ENCODE assay signal across 1 cellular context in genomic region chr7:65444899-65445823, GRCh38.
TF ChIP-seq lines count a peak whose summit lies in the region.

No MANE protein-coding gene starts in this region.

TF ChIP-seq in HepG2, 621 proteins besides CTCF, POLR2A, EP300 and RAD21 (continued from another document and continues in another):
- TF ChIP-seq, protein P1, sequence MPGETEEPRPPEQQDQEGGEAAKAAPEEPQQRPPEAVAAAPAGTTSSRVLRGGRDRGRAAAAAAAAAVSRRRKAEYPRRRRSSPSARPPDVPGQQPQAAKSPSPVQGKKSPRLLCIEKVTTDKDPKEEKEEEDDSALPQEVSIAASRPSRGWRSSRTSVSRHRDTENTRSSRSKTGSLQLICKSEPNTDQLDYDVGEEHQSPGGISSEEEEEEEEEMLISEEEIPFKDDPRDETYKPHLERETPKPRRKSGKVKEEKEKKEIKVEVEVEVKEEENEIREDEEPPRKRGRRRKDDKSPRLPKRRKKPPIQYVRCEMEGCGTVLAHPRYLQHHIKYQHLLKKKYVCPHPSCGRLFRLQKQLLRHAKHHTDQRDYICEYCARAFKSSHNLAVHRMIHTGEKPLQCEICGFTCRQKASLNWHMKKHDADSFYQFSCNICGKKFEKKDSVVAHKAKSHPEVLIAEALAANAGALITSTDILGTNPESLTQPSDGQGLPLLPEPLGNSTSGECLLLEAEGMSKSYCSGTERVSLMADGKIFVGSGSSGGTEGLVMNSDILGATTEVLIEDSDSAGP (CRISPR knock-in tag; IDR thresholded peaks at IDR 0.05; ENCODE audit: borderline replicate concordance): no peak
- TF ChIP-seq NFIC (IDR thresholded peaks at IDR 0.05; ENCODE audit: low read length) (peak; percentile 94), ZNF775 (CRISPR knock-in tag; IDR thresholded peaks at IDR 0.05; ENCODE audit: borderline replicate concordance) (0 out of 2 replicates have a peak, but pooled peaks have one; percentile 54), TRAFD1 (CRISPR knock-in tag; IDR thresholded peaks at IDR 0.05; ENCODE audit: borderline replicate concordance) (no peak), NRL (CRISPR knock-in tag; IDR thresholded peaks at IDR 0.05; ENCODE audit: borderline replicate concordance) (no peak), PHF21A (CRISPR knock-in tag; IDR thresholded peaks at IDR 0.05) (peak; percentile 49; the same call in 1 of the 2 replicates), ZFP82 (CRISPR knock-in tag; IDR thresholded peaks at IDR 0.05; ENCODE audit: borderline replicate concordance) (no peak), ZNF17 (CRISPR knock-in tag; IDR thresholded peaks at IDR 0.05) (no peak), GABPB1 (CRISPR knock-in tag; IDR thresholded peaks at IDR 0.05) (no peak; the same call in 1 of the 2 replicates), HDAC1 (CRISPR knock-in tag; IDR thresholded peaks at IDR 0.05) (peak; percentile 91), NAIF1 (CRISPR knock-in tag; IDR thresholded peaks at IDR 0.05; ENCODE audit: borderline replicate concordance) (no peak), TFAP4 (IDR thresholded peaks at IDR 0.05; ENCODE audit: borderline replicate concordance, low read depth) (peak; percentile 31; the same call in 1 of the 2 replicates), KDM3A (CRISPR knock-in tag; IDR thresholded peaks at IDR 0.05; ENCODE audit: low read depth) (peak; percentile 76; the same call in 1 of the 2 replicates), JUNB (CRISPR knock-in tag; IDR thresholded peaks at IDR 0.05; ENCODE audit: borderline replicate concordance) (no peak), KAT7 (CRISPR knock-in tag; IDR thresholded peaks at IDR 0.05; ENCODE audit: borderline replicate concordance) (0 out of 2 replicates have a peak, but pooled peaks have one; percentile 42), ZNF841 (CRISPR knock-in tag; IDR thresholded peaks at IDR 0.05; ENCODE audit: borderline replicate concordance) (no peak), HOMEZ (CRISPR knock-in tag; IDR thresholded peaks at IDR 0.05; ENCODE audit: low read depth) (peak; percentile 91; the same call in 1 of the 2 replicates), BATF2 (CRISPR knock-in tag; IDR thresholded peaks at IDR 0.05) (no peak), CENPX (CRISPR knock-in tag; IDR thresholded peaks at IDR 0.05) (no peak), ZNF329 (CRISPR knock-in tag; IDR thresholded peaks at IDR 0.05; ENCODE audit: low read depth) (no peak), MEF2D (CRISPR knock-in tag; IDR thresholded peaks at IDR 0.05) (peak; percentile 84), SP4 (CRISPR knock-in tag; IDR thresholded peaks at IDR 0.05) (no peak), NCOA5 (CRISPR knock-in tag; IDR thresholded peaks at IDR 0.05) (no peak), ZNF24 (IDR thresholded peaks at IDR 0.05) (no peak), HMGA1 (CRISPR knock-in tag; conservative IDR thresholded peaks at IDR 0.05) (no peak), ZNF850 (CRISPR knock-in tag; conservative IDR thresholded peaks at IDR 0.05) (no peak), ZNF766 (CRISPR knock-in tag; IDR thresholded peaks at IDR 0.05; ENCODE audit: borderline replicate concordance) (no peak), EEA1 (CRISPR knock-in tag; IDR thresholded peaks at IDR 0.05; ENCODE audit: borderline replicate concordance) (no peak), GATAD2A (CRISPR knock-in tag; IDR thresholded peaks at IDR 0.05) (peak; percentile 98), ERF (CRISPR knock-in tag; IDR thresholded peaks at IDR 0.05) (peak; percentile 80), FOXP1 (IDR thresholded peaks at IDR 0.05) (0 out of 2 replicates have a peak, but pooled peaks have one; percentile 57), FOXP1 (CRISPR knock-in tag; IDR thresholded peaks at IDR 0.05) (peak; percentile 92), TGIF2 (CRISPR knock-in tag; IDR thresholded peaks at IDR 0.05) (peak; percentile 65), FOXM1 (CRISPR knock-in tag; IDR thresholded peaks at IDR 0.05) (no peak), HMG20B (CRISPR knock-in tag; conservative IDR thresholded peaks at IDR 0.05) (peak; percentile 74; the same call in 1 of the 2 replicates), ZNF3 (CRISPR knock-in tag; IDR thresholded peaks at IDR 0.05) (no peak), ZFP36 (IDR thresholded peaks at IDR 0.05; ENCODE audit: borderline replicate concordance, low read depth, low read length, partially characterized antibody) (no peak), MYC (CRISPR knock-in tag; IDR thresholded peaks at IDR 0.05; ENCODE audit: borderline replicate concordance) (no peak), SMC3 (IDR thresholded peaks at IDR 0.05; ENCODE audit: low read length) (peak; percentile 40; the same call in 1 of the 2 replicates), KDM4B (CRISPR knock-in tag; IDR thresholded peaks at IDR 0.05) (0 out of 2 replicates have a peak, but pooled peaks have one; percentile 80), FOXK2 (IDR thresholded peaks at IDR 0.05) (peak; percentile 70; the same call in 1 of the 2 replicates), ZNF558 (CRISPR knock-in tag; IDR thresholded peaks at IDR 0.05; ENCODE audit: borderline replicate concordance) (no peak), ZNF556 (CRISPR knock-in tag; IDR thresholded peaks at IDR 0.05; ENCODE audit: borderline replicate concordance) (peak; percentile 87; the same call in 1 of the 2 replicates), ZMYM4 (CRISPR knock-in tag; IDR thresholded peaks at IDR 0.05) (peak; percentile 91), HNRNPUL1 (IDR thresholded peaks at IDR 0.05; ENCODE audit: low read depth, low read length) (no peak)
- TF ChIP-seq, protein P2, sequence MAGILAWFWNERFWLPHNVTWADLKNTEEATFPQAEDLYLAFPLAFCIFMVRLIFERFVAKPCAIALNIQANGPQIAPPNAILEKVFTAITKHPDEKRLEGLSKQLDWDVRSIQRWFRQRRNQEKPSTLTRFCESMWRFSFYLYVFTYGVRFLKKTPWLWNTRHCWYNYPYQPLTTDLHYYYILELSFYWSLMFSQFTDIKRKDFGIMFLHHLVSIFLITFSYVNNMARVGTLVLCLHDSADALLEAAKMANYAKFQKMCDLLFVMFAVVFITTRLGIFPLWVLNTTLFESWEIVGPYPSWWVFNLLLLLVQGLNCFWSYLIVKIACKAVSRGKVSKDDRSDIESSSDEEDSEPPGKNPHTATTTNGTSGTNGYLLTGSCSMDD (CRISPR knock-in tag; IDR thresholded peaks at IDR 0.05): no peak
- TF ChIP-seq, protein P3, sequence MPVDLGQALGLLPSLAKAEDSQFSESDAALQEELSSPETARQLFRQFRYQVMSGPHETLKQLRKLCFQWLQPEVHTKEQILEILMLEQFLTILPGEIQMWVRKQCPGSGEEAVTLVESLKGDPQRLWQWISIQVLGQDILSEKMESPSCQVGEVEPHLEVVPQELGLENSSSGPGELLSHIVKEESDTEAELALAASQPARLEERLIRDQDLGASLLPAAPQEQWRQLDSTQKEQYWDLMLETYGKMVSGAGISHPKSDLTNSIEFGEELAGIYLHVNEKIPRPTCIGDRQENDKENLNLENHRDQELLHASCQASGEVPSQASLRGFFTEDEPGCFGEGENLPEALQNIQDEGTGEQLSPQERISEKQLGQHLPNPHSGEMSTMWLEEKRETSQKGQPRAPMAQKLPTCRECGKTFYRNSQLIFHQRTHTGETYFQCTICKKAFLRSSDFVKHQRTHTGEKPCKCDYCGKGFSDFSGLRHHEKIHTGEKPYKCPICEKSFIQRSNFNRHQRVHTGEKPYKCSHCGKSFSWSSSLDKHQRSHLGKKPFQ (CRISPR knock-in tag; IDR thresholded peaks at IDR 0.05; ENCODE audit: insufficient replicate concordance): peak; percentile 46
- TF ChIP-seq, protein P4, sequence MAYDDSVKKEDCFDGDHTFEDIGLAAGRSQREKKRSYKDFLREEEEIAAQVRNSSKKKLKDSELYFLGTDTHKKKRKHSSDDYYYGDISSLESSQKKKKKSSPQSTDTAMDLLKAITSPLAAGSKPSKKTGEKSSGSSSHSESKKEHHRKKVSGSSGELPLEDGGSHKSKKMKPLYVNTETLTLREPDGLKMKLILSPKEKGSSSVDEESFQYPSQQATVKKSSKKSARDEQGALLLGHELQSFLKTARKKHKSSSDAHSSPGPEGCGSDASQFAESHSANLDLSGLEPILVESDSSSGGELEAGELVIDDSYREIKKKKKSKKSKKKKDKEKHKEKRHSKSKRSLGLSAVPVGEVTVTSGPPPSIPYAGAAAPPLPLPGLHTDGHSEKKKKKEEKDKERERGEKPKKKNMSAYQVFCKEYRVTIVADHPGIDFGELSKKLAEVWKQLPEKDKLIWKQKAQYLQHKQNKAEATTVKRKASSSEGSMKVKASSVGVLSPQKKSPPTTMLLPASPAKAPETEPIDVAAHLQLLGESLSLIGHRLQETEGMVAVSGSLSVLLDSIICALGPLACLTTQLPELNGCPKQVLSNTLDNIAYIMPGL (CRISPR knock-in tag; IDR thresholded peaks at IDR 0.05; ENCODE audit: borderline replicate concordance in 1 of 2, low read depth in 1 of 2): no peak
- TF ChIP-seq, protein P5, sequence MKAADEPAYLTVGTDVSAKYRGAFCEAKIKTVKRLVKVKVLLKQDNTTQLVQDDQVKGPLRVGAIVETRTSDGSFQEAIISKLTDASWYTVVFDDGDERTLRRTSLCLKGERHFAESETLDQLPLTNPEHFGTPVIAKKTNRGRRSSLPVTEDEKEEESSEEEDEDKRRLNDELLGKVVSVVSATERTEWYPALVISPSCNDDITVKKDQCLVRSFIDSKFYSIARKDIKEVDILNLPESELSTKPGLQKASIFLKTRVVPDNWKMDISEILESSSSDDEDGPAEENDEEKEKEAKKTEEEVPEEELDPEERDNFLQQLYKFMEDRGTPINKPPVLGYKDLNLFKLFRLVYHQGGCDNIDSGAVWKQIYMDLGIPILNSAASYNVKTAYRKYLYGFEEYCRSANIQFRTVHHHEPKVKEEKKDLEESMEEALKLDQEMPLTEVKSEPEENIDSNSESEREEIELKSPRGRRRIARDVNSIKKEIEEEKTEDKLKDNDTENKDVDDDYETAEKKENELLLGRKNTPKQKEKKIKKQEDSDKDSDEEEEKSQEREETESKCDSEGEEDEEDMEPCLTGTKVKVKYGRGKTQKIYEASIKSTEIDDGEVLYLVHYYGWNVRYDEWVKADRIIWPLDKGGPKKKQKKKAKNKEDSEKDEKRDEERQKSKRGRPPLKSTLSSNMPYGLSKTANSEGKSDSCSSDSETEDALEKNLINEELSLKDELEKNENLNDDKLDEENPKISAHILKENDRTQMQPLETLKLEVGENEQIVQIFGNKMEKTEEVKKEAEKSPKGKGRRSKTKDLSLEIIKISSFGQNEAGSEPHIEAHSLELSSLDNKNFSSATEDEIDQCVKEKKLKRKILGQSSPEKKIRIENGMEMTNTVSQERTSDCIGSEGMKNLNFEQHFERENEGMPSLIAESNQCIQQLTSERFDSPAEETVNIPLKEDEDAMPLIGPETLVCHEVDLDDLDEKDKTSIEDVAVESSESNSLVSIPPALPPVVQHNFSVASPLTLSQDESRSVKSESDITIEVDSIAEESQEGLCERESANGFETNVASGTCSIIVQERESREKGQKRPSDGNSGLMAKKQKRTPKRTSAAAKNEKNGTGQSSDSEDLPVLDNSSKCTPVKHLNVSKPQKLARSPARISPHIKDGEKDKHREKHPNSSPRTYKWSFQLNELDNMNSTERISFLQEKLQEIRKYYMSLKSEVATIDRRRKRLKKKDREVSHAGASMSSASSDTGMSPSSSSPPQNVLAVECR (CRISPR knock-in tag; IDR thresholded peaks at IDR 0.05; ENCODE audit: borderline replicate concordance): no peak; the same call in 1 of the 2 replicates
